Comparison of ENCODE assay signal across 28 cellular contexts in genomic region chr3:179896507-179896906, GRCh38.
"Had no signal": no experiment of that assay in that cellular context is flagged by ENCODE, and none has a peak within 500 bp of the region (broad histone marks: within the 10 kb centered on the region; RNA-seq: fewer than 3 reads in every experiment).

No MANE protein-coding gene starts in this region.

- DNase-seq: colonic mucosa; cortex of kidney; dermis blood vessel endothelial cell; dorsolateral prefrontal cortex; effector CD4-positive, alpha-beta T cell; effector CD8-positive, alpha-beta T cell; effector memory CD4-positive, alpha-beta T cell; effector memory CD8-positive, alpha-beta T cell; endodermal cell; erythroblast; esophagus squamous epithelium; foreskin fibroblast; foreskin keratinocyte; foreskin melanocyte; gastrocnemius medialis; glutamatergic neuron; head of caudate nucleus; heart left ventricle; heart right ventricle had no signal

- H3K9me3 ChIP-seq: colonic mucosa, esophagus muscularis mucosa, esophagus squamous epithelium, gastrocnemius medialis, gastroesophageal sphincter, heart left ventricle, heart right ventricle had no signal

- ATAC-seq: effector memory CD8-positive, alpha-beta T cell; esophagus mucosa; foreskin keratinocyte; gastrocnemius medialis; gastroesophageal sphincter; heart left ventricle; heart right ventricle had no signal

- H3K36me3 ChIP-seq: colonic mucosa, esophagus muscularis mucosa, esophagus squamous epithelium, gastrocnemius medialis, gastroesophageal sphincter, heart left ventricle, heart right ventricle had no signal

- H3K27me3 ChIP-seq: colonic mucosa, dorsolateral prefrontal cortex, esophagus squamous epithelium, foreskin keratinocyte had no signal

- FAIRE-seq: colon, endometrium, endothelial cell of umbilical vein, frontal cortex had no signal

- H3K4me1 ChIP-seq: colonic mucosa, esophagus muscularis mucosa, esophagus squamous epithelium, foreskin keratinocyte, gastrocnemius medialis, gastroesophageal sphincter, heart left ventricle, heart right ventricle had no signal

- H3K27ac ChIP-seq: colonic mucosa, coronary artery, epithelial cell of prostate, esophagus muscularis mucosa, esophagus squamous epithelium, foreskin keratinocyte, gastrocnemius medialis, gastroesophageal sphincter, heart left ventricle, heart right ventricle had no signal

- H3K4me3 ChIP-seq: colonic mucosa, coronary artery, dorsolateral prefrontal cortex, esophagus muscularis mucosa, esophagus squamous epithelium, gastrocnemius medialis, gastroesophageal sphincter, heart left ventricle, heart right ventricle had no signal
